Comparison of ENCODE assay signal across 22 cellular contexts in the genomic region with DNA sequence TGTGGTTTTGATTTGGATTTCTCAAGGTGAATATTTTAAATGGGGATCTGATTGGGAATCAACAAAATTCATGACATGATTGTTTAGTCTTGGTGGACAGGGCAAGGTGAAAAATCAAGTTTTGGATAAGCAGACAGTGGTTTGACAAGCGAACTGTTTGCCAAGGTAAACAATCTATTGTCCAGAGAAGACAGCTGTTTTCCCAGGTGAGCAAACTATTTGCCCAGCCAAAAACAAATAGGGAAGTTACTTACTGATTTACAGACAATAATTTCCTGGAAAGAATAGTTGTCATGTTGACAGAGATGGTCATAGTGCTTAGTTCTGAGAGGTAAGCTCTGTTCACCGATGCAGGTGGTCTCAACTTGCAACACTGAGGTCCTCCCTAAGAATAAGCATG.
A peak's percentile ranks its signal among the peaks of the same experiment; 100 is the strongest.
DNase-seq lines count a peak whose midpoint lies in the region; FAIRE-seq and TF ChIP-seq lines count a peak whose summit lies in the region.
"Had no signal": no experiment of that assay in that cellular context is flagged by ENCODE, and none has a peak within 500 bp of the region (broad histone marks: within the 10 kb centered on the region; RNA-seq: fewer than 3 reads in every experiment).

No MANE protein-coding gene starts in this region.

- peaks cover 2% of the 10 kb centered on the region for H3K9me3 Mint-ChIP-seq in chondrocyte (ENCODE audit: low read depth)

- H3K27ac ChIP-seq in sigmoid colon = no peak overlapping the region
- H3K27ac ChIP-seq in kidney (ENCODE audit: low read depth in 2 of 2, low read length in 2 of 2) = no peak overlapping the region
- H3K27ac ChIP-seq: C4-2B, GM23248, HL-60, SJCRH30 had no signal

- no peaks in the 10 kb centered on the region for H3K36me3 ChIP-seq in bronchial epithelial cell (ENCODE audit: control insufficient read depth, insufficient read depth, low read length)
- H3K36me3 ChIP-seq in sigmoid colon = no peaks in the 10 kb centered on the region
- no peaks in the 10 kb centered on the region for H3K36me3 ChIP-seq in kidney (ENCODE audit: control insufficient read depth in 1 of 2, insufficient read depth in 2 of 2, low read length in 2 of 2)
- H3K36me3 ChIP-seq: SJCRH30 had no signal

- H3K4me1 Mint-ChIP-seq in chondrocyte (ENCODE audit: low read depth) = peaks cover 25% of the 10 kb centered on the region
- H3K4me1 Mint-ChIP-seq: T-helper 17 cell had no signal

- no peak for FAIRE-seq in bronchial epithelial cell (lab: Jason Lieb, UNC)
- no peak for FAIRE-seq in kidney (lab: Jason Lieb, UNC)
- FAIRE-seq: GM12891, GM18507, K562 had no signal

- H3K9ac ChIP-seq in kidney (ENCODE audit: low read length in 2 of 2) = no peak overlapping the region
- H3K9ac ChIP-seq: GM23248 had no signal

- H3K9me3 ChIP-seq in sigmoid colon (no peaks in the 10 kb centered on the region), kidney (ENCODE audit: control insufficient read depth in 1 of 2, low read length in 2 of 2) (no peaks in the 10 kb centered on the region)
- H3K9me3 ChIP-seq: Caco-2, SJCRH30 had no signal

- TF ChIP-seq EP300 in sigmoid colon (IDR thresholded peaks at IDR 0.05) = no peak

- no peak overlapping the region for H3K4me3 Mint-ChIP-seq in chondrocyte (ENCODE audit: unreplicated experiment)
- H3K4me3 Mint-ChIP-seq: T-helper 17 cell had no signal

- intact Hi-C loops in sigmoid colon (cut with DNase I) = no loop called here
- intact Hi-C loops in kidney (cut with DNase I) = no loop called here

- peaks cover 0 to 5% (median 0%) of the 10 kb centered on the region in 4 donors for H3K4me1 ChIP-seq in sigmoid colon
- H3K4me1 ChIP-seq in kidney (ENCODE audit: control insufficient read depth in 1 of 2, insufficient read depth in 1 of 2, low read depth in 1 of 2, low read length in 2 of 2) = peaks cover 7 to 9% of the 10 kb centered on the region in 2 donors
- H3K4me1 ChIP-seq: Caco-2, SJCRH30 had no signal

- peaks cover 4% of the 10 kb centered on the region for H3K27me3 Mint-ChIP-seq in chondrocyte (ENCODE audit: low read depth)

- TF ChIP-seq CTCF in bronchial epithelial cell (IDR thresholded peaks at IDR 0.05; ENCODE audit: insufficient read depth, low read length, severe bottlenecking) (no peak), sigmoid colon (IDR thresholded peaks at IDR 0.05) (no peak), kidney (IDR thresholded peaks at IDR 0.05; ENCODE audit: borderline replicate concordance, extremely low read depth, insufficient read depth) (no peak), chondrocyte (IDR thresholded peaks at IDR 0.05) (no peak)

- H3K4me3 ChIP-seq in bronchial epithelial cell (ENCODE audit: low read depth, low read length) (no peak overlapping the region), sigmoid colon (no peak overlapping the region), kidney (ENCODE audit: low read length in 2 of 2) (no peak overlapping the region)
- H3K4me3 ChIP-seq: GM23248, K562, SJCRH30 had no signal

- DNase-seq in DMS153 treated with DMSO at 0.1 percent for 48 hours (lab: John Stamatoyannopoulos, UW; ENCODE audit: unreplicated experiment) = peak; percentile 20
- peak; percentile 37 for DNase-seq in NCI-H146 treated with DMSO at 0.1 percent for 48 hours (lab: John Stamatoyannopoulos, UW; ENCODE audit: unreplicated experiment)
- DNase-seq in NCI-H748 (lab: John Stamatoyannopoulos, UW; ENCODE audit: unreplicated experiment) = peak; percentile 93
- peak; percentile 12 for DNase-seq in bronchial epithelial cell (ENCODE audit: low read depth)
- DNase-seq in NCI-H524 (lab: John Stamatoyannopoulos, UW) = no peak
- no peak for DNase-seq in sigmoid colon
- DNase-seq in kidney = no peak
- no peak for DNase-seq in chondrocyte (ENCODE audit: low spot score)
- DNase-seq: DMS79 treated with DMSO at 0.1 percent for 48 hours; GDM1; GM23248; NCI-H1694 treated with DMSO at 0.1 percent for 48 hours; NCI-H446 treated with DMSO at 0.1 percent for 48 hours; NK-92 treated with Interleukin-12 subunit alpha and Interleukin-12 subunit beta, amount 100 ng/mL, for 24 hours; SJCRH30; T-helper 17 cell had no signal

- H3K27me3 ChIP-seq in bronchial epithelial cell (ENCODE audit: control insufficient read depth, insufficient read depth, low read length) = peaks cover 2% of the 10 kb centered on the region
- H3K27me3 ChIP-seq in sigmoid colon = no peaks in the 10 kb centered on the region
- H3K27me3 ChIP-seq: SJCRH30 had no signal

- H3K27ac Mint-ChIP-seq in chondrocyte (ENCODE audit: unreplicated experiment) = no peak overlapping the region
- H3K27ac Mint-ChIP-seq: T-helper 17 cell had no signal

- 47 to 73% methylated on average over 2 of the region's 2 CpGs for WGBS in sigmoid colon, 2 donors

- TF ChIP-seq POLR2A in sigmoid colon (IDR thresholded peaks at IDR 0.05) = no peak

- H3K36me3 Mint-ChIP-seq in chondrocyte (ENCODE audit: low read depth) = peaks cover 2% of the 10 kb centered on the region

Comparison
In these comparisons a context has a peak if more than half of its experiments do, and no peak if none do; other contexts are left out.
1. DNase-seq: peak in DMS153 treated with DMSO at 0.1 percent for 48 hours (single experiment), NCI-H146 treated with DMSO at 0.1 percent for 48 hours (single experiment), NCI-H748 (single experiment) and bronchial epithelial cell (single experiment); none in NCI-H524 (0 of 2), sigmoid colon (single experiment), kidney (single experiment) and chondrocyte (single experiment).